In genomic region chr21:38879912-38880577, GRCh38 we compare ENCODE assay signal across 25 cellular contexts.
"Had no signal": no experiment of that assay in that cellular context is flagged by ENCODE, and none has a peak within 500 bp of the region (broad histone marks: within the 10 kb centered on the region; RNA-seq: fewer than 3 reads in every experiment).

No MANE protein-coding gene starts in this region.

- H3K27ac Mint-ChIP-seq: activated naive CD4-positive, alpha-beta T cell treated with anti-CD3 and anti-CD28 coated beads, Interleukin-2, amount 10 ng/mL, durations not matched to agents 7 days and 5 days; activated T-helper 1 cell treated with anti-CD3 and anti-CD28 coated beads, Interleukin-12 subunit alpha, Interleukin-12 subunit beta, Interleukin-2, Interleukin-4 antibody, amounts not matched to agents 30 ng/mL and 10 ng/mL and 1 ng/mL, durations not matched to agents 14 hours and 24 hours and 36 hours; nephron; stimulated activated naive B cell treated with anti-CD40 and anti-IgM and Interleukin-4, amounts not matched to agents 10 μg/mL and 1 μg/mL and 100 μg/mL, for 72 hours; T-helper 1 cell treated with Interleukin-12 subunit alpha and Interleukin-12 subunit beta and Interleukin-4 antibody, amounts not matched to agents 30 μg/mL and 1 μg/mL, for 36 hours had no signal

- H3K9me3 Mint-ChIP-seq: activated naive CD4-positive, alpha-beta T cell treated with anti-CD3 and anti-CD28 coated beads, Interleukin-2, amount 10 ng/mL, durations not matched to agents 7 days and 5 days had no signal

- H3K4me1 ChIP-seq: foreskin keratinocyte, stomach, upper lobe of right lung had no signal

- H3K4me3 ChIP-seq: heart right ventricle, lung, stomach, thyroid gland, upper lobe of right lung had no signal

- H3K27ac ChIP-seq: foreskin keratinocyte, heart right ventricle, thyroid gland, upper lobe of right lung, VCaP had no signal

- H3K36me3 ChIP-seq: heart right ventricle, stomach, thyroid gland, upper lobe of right lung had no signal

- ATAC-seq: foreskin keratinocyte; heart right ventricle; sciatic nerve; stimulated activated naive B cell treated with anti-CD40 and anti-IgM and Interleukin-4, amounts not matched to agents 10 μg/mL and 1 μg/mL and 100 μg/mL, for 72 hours; upper lobe of right lung had no signal

- DNase-seq: activated CD4-positive, alpha-beta T cell treated with anti-CD3 and anti-CD28 coated beads for 4 hours; activated CD4-positive, alpha-beta T cell treated with anti-CD3 and anti-CD28 coated beads, Interleukin-2, amount 50 U/mL, for 4 hours; activated CD8-positive, alpha-beta memory T cell treated with anti-CD3 and anti-CD28 coated beads for 24 hours; activated gamma-delta T cell; activated naive CD4-positive, alpha-beta T cell treated with anti-CD3 and anti-CD28 coated beads, Interleukin-2, amount 10 ng/mL, durations not matched to agents 7 days and 5 days; amygdala; central memory CD4-positive, alpha-beta T cell; effector memory CD4-positive, alpha-beta T cell; foreskin keratinocyte; heart right ventricle; posterior cingulate gyrus; stimulated activated CD4-positive, alpha-beta T cell treated with anti-CD3 and anti-CD28 coated beads, Interleukin-15, amount 100 ng/mL, for 24 hours; stimulated activated CD4-positive, alpha-beta T cell treated with anti-CD3 and anti-CD28 coated beads, Interleukin-2, amount 100 ng/mL, for 24 hours; stimulated activated naive B cell treated with anti-CD40 and anti-IgM and Interleukin-4, amounts not matched to agents 10 μg/mL and 1 μg/mL and 100 μg/mL, for 72 hours; stomach; SW 1271; T-helper 9 cell; thyroid gland; upper lobe of right lung had no signal

- H3K36me3 Mint-ChIP-seq: activated naive CD4-positive, alpha-beta T cell treated with anti-CD3 and anti-CD28 coated beads, Interleukin-2, amount 10 ng/mL, durations not matched to agents 7 days and 5 days had no signal

- H3K4me1 Mint-ChIP-seq: activated naive CD4-positive, alpha-beta T cell treated with anti-CD3 and anti-CD28 coated beads, Interleukin-2, amount 10 ng/mL, durations not matched to agents 7 days and 5 days; nephron; stimulated activated naive B cell treated with anti-CD40 and anti-IgM and Interleukin-4, amounts not matched to agents 10 μg/mL and 1 μg/mL and 100 μg/mL, for 72 hours had no signal

- H3K27me3 ChIP-seq: foreskin keratinocyte, heart right ventricle, stomach, thyroid gland, upper lobe of right lung had no signal

- H3K27me3 Mint-ChIP-seq: activated naive CD4-positive, alpha-beta T cell treated with anti-CD3 and anti-CD28 coated beads, Interleukin-2, amount 10 ng/mL, durations not matched to agents 7 days and 5 days had no signal

- H3K4me3 Mint-ChIP-seq: activated naive CD4-positive, alpha-beta T cell treated with anti-CD3 and anti-CD28 coated beads, Interleukin-2, amount 10 ng/mL, durations not matched to agents 7 days and 5 days; activated T-helper 1 cell treated with anti-CD3 and anti-CD28 coated beads, Interleukin-12 subunit alpha, Interleukin-12 subunit beta, Interleukin-2, Interleukin-4 antibody, amounts not matched to agents 30 ng/mL and 10 ng/mL and 1 ng/mL, durations not matched to agents 14 hours and 24 hours and 36 hours; nephron; stimulated activated naive B cell treated with anti-CD40 and anti-IgM and Interleukin-4, amounts not matched to agents 10 μg/mL and 1 μg/mL and 100 μg/mL, for 72 hours; T-helper 1 cell treated with Interleukin-12 subunit alpha and Interleukin-12 subunit beta and Interleukin-4 antibody, amounts not matched to agents 30 μg/mL and 1 μg/mL, for 36 hours had no signal

- H3K9me3 ChIP-seq: thyroid gland had no signal
